In the genomic region with DNA sequence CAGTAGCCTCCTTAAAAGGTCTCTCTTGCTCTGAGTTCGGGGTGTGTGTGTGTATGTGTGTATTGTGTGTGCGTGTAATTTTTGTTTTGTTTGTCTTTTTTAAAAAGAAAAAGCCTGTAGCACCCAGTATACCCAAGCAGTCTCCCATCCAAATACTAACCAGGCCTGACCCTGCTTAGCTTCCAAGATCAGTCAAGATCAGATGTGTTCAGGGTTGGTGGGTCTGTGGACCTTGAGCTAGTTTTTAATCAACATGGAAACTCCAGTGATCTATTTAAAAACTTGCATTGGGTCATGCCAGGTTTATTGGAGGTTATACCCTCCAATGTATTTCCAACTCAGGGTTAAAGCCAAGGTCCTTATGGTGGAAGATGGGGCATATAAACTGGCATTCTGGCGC, we compare ENCODE assay signal across 1 cellular context.
TF ChIP-seq lines count a peak whose summit lies in the region.

No MANE protein-coding gene starts in this region.

TF ChIP-seq in GM12878, 131 proteins besides CTCF, POLR2A, EP300 and RAD21:
- TF ChIP-seq, protein P1, sequence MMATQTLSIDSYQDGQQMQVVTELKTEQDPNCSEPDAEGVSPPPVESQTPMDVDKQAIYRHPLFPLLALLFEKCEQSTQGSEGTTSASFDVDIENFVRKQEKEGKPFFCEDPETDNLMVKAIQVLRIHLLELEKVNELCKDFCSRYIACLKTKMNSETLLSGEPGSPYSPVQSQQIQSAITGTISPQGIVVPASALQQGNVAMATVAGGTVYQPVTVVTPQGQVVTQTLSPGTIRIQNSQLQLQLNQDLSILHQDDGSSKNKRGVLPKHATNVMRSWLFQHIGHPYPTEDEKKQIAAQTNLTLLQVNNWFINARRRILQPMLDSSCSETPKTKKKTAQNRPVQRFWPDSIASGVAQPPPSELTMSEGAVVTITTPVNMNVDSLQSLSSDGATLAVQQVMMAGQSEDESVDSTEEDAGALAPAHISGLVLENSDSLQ (IDR thresholded peaks at IDR 0.05): no peak
- TF ChIP-seq SREBF2 (IDR thresholded peaks at IDR 0.05; ENCODE audit: low read length): 0 out of 2 replicates have a peak, but pooled peaks have one; percentile 31
TF ChIP-seq in GM12878: peak in this region for 1.
